8 cellular contexts compared by ENCODE assay signal in genomic region chrX:50751091-50751490, GRCh38.
"Had no signal": no experiment of that assay in that cellular context is flagged by ENCODE, and none has a peak within 500 bp of the region (broad histone marks: within the 10 kb centered on the region; RNA-seq: fewer than 3 reads in every experiment).

No MANE protein-coding gene starts in this region.

- ATAC-seq: GM12878 had no signal

- FAIRE-seq: G401.6, GM12878, GM12891, GM12892, GM18507, GM19239 had no signal

- DNase-seq: GDM1, GF-D8 had no signal

- H3K4me3 ChIP-seq: GM12878 had no signal
